ENCODE assay signal across 8 cellular contexts in genomic region chr16:89995475-89996177, GRCh38. TPM values are rescaled to one million over a fixed set of nuclear protein-coding genes. Genes with fewer than 3 reads are reported as not detected.
DNase-seq lines count a peak whose midpoint lies in the region; ATAC-seq and TF ChIP-seq lines count a peak whose summit lies in the region.
"Not testable (repeated sequence)": the region's sequence is repeated elsewhere in the genome, so short reads cannot be mapped to it uniquely, and the experiment has no call there.

No MANE protein-coding gene starts in this region.

- TF ChIP-seq CTCF in gastrocnemius medialis (IDR thresholded peaks at IDR 0.05 in 4 of 5, conservative IDR thresholded peaks at IDR 0.05 in 1 of 5); suprapubic skin (IDR thresholded peaks at IDR 0.05): not testable (repeated sequence)

- TF ChIP-seq EP300 in suprapubic skin (IDR thresholded peaks at IDR 0.05): not testable (repeated sequence)

- not testable (repeated sequence) for H3K4me3 ChIP-seq in iPS-18a (ENCODE audit: low read length); gastrocnemius medialis; suprapubic skin

- H3K27me3 ChIP-seq in iPS-18a (ENCODE audit: control insufficient read depth, insufficient read depth, low read length); gastrocnemius medialis; suprapubic skin: not testable (repeated sequence)

- H3K4me1 Mint-ChIP-seq in T-helper 2 cell treated with Interferon-gamma antibody and Interleukin-4, amounts not matched to agents 5 μg/mL and 100 μg/mL, for 36 hours (ENCODE audit: low read depth): not testable (repeated sequence)

- H3K36me3 ChIP-seq in iPS-18a (ENCODE audit: control insufficient read depth, low read depth, low read length) (peaks cover 38% of the 10 kb centered on the region), gastrocnemius medialis (peaks cover 0 to 67% of the 10 kb centered on the region in 2 donors), suprapubic skin (peaks cover 42% of the 10 kb centered on the region)

- intact Hi-C loops in gastrocnemius medialis (cut with DNase I; ENCODE audit: low total_unique reads): loop anchor here (2.0 kb wide), 1 partner anchor 23 kb away; the partner anchor contains the start of gene DBNDD1

- H3K9ac ChIP-seq in iPS-18a (ENCODE audit: low read length): peak overlapping the region; percentile 38

- ATAC-seq in gastrocnemius medialis: peak; percentile 23 to 48

- in situ Hi-C loops in gastrocnemius medialis (cut with MboI; ENCODE audit: low sequenced_read_pairs in 4 of 4): not testable (repeated sequence)

- TF ChIP-seq POLR2A in gastrocnemius medialis (IDR thresholded peaks at IDR 0.05); suprapubic skin (IDR thresholded peaks at IDR 0.05): not testable (repeated sequence)

- H3K4me3 Mint-ChIP-seq in T-helper 2 cell treated with Interferon-gamma antibody and Interleukin-4, amounts not matched to agents 5 μg/mL and 100 μg/mL, for 36 hours: not testable (repeated sequence)

- not testable (repeated sequence) for H3K27me3 Mint-ChIP-seq in T-helper 2 cell treated with Interferon-gamma antibody and Interleukin-4, amounts not matched to agents 5 μg/mL and 100 μg/mL, for 36 hours (ENCODE audit: low read depth)

- H3K9me3 ChIP-seq in iPS-18a (ENCODE audit: control insufficient read depth, low read depth, low read length): peaks cover 12% of the 10 kb centered on the region
- not testable (repeated sequence) for H3K9me3 ChIP-seq in gastrocnemius medialis, suprapubic skin

- peak overlapping the region; percentile 85 for H3K27ac Mint-ChIP-seq in T-helper 2 cell treated with Interferon-gamma antibody and Interleukin-4, amounts not matched to agents 5 μg/mL and 100 μg/mL, for 36 hours

- H3K4me1 ChIP-seq in iPS-18a (ENCODE audit: control insufficient read depth, low read depth, low read length); gastrocnemius medialis; suprapubic skin: not testable (repeated sequence)

- H3K9me3 Mint-ChIP-seq in T-helper 2 cell treated with Interferon-gamma antibody and Interleukin-4, amounts not matched to agents 5 μg/mL and 100 μg/mL, for 36 hours: peaks cover 17% of the 10 kb centered on the region

- H3K27ac ChIP-seq in cingulate gyrus (ENCODE audit: low read depth, low read length): peak overlapping the region; percentile 98
- H3K27ac ChIP-seq in iPS-18a (ENCODE audit: low read length): peak overlapping the region; percentile 52
- peak overlapping the region; percentile 82 to 96 (median 93) for H3K27ac ChIP-seq in gastrocnemius medialis
- H3K27ac ChIP-seq in suprapubic skin: peak overlapping the region; percentile 75

- peaks cover 66% of the 10 kb centered on the region for H3K36me3 Mint-ChIP-seq in T-helper 2 cell treated with Interferon-gamma antibody and Interleukin-4, amounts not matched to agents 5 μg/mL and 100 μg/mL, for 36 hours (ENCODE audit: low read depth)

- 80% methylated on average over 4 of the region's 7 CpGs for WGBS in suprapubic skin

- DNase-seq in DMS53 treated with DMSO at 0.1 percent for 48 hours (lab: John Stamatoyannopoulos, UW; ENCODE audit: unreplicated experiment) (peak; percentile 24), MV-4-11 (lab: John Stamatoyannopoulos, UW) (peak; percentile 89), activated T-helper 1 cell treated with Interleukin-2 at 50 U/mL for 16 hours (ENCODE audit: low read depth) (peak; percentile 23), gastrocnemius medialis (peak in 1 of 2 donors; percentile 57)
- DNase-seq in T-helper 2 cell treated with Interferon-gamma antibody and Interleukin-4, amounts not matched to agents 5 μg/mL and 100 μg/mL, for 36 hours (ENCODE audit: low spot score): peak; percentile 64
- not testable (repeated sequence) for DNase-seq in suprapubic skin (ENCODE audit: low spot score in 2 of 2)

RNA-seq across cellular contexts. Expression of gene DBNDD1, which starts 23.6 kb away (rescaled TPM):
- 10 to 100 TPM in 3 of 4 donors, 1 to 10 TPM in 1; 9.3 to 25.9 (median 23.7) TPM for total RNA-seq in gastrocnemius medialis
- total RNA-seq in suprapubic skin: 1 to 10 TPM; 1.2 to 7.5 (median 4.5) TPM

RNA-seq across cellular contexts. Expression of gene DEF8, which starts 47.1 kb away (rescaled TPM):
- total RNA-seq in gastrocnemius medialis: 100 to 1,000 TPM in 1 of 4 donors, 10 to 100 TPM in 3; 33.1 to 112 (median 51.4) TPM
- total RNA-seq in suprapubic skin: 100 to 1,000 TPM in 2 of 4 donors, 10 to 100 TPM in 2; 89.3 to 107 (median 99.7) TPM
